ENCODE assay signal across 8 cellular contexts in the genomic region with DNA sequence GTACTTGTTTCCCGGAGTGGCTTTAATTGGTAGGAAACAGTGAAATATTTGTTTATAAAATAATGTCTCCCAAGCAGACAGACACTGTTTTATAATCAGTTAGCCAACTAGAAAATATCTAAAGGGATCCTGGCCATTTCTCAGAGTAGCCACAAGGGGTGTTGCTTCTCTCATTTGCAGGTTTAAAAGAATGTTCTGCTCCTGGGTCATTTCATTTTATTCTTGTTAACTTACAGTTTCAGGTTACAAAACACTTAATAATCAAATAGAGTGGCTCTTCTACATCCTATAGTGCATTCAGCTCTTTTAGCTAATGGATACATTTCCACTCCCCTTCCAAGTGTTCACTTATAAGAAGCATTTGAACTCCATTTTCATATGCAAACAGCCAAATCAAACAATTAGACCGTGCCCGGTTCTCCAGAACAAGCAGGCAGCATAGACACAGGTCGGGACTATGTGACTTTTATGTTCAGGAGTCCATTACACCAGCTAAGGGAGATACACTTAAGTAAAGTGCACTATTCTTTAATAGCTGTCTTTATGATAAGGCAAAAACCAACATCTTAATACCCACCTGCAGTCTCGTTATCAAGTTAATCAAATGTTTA.
A peak's percentile ranks its signal among the peaks of the same experiment; 100 is the strongest.
DNase-seq lines count a peak whose midpoint lies in the region; ATAC-seq, FAIRE-seq and TF ChIP-seq lines count a peak whose summit lies in the region.

No MANE protein-coding gene starts in this region.

- no peak overlapping the region for H2AFZ ChIP-seq in parathyroid adenoma

- H3K27me3 ChIP-seq in bronchial epithelial cell (ENCODE audit: control insufficient read depth, insufficient read depth, low read length) (peaks cover 2% of the 10 kb centered on the region), parathyroid adenoma (ENCODE audit: control insufficient read depth, insufficient read depth, low read length) (no peaks in the 10 kb centered on the region)

- no peak overlapping the region for H3K27ac Mint-ChIP-seq in T-cell

- H3K4me3 ChIP-seq in GM12864 (ENCODE audit: low read depth, low read length) (no peak overlapping the region), bronchial epithelial cell (ENCODE audit: low read depth, low read length) (no peak overlapping the region), parathyroid adenoma (ENCODE audit: low read depth, low read length) (no peak overlapping the region)

- H3K9me3 ChIP-seq in parathyroid adenoma (ENCODE audit: control insufficient read depth, low read length), result no peaks in the 10 kb centered on the region

- peaks cover 22 to 29% of the 10 kb centered on the region in 2 donors for H3K27me3 Mint-ChIP-seq in T-cell

- no peak overlapping the region for H3K27ac ChIP-seq in parathyroid adenoma

- no peak overlapping the region for H3K4me2 ChIP-seq in parathyroid adenoma (ENCODE audit: low read length)

- H3K36me3 ChIP-seq in bronchial epithelial cell (ENCODE audit: control insufficient read depth, insufficient read depth, low read length) (no peaks in the 10 kb centered on the region), parathyroid adenoma (ENCODE audit: control insufficient read depth, insufficient read depth, low read length) (no peaks in the 10 kb centered on the region)

- ATAC-seq in T-cell (replicated peaks in 1 of 4), result no peak

- POLR2A ChIA-PET in T-cell (lab: Charles Lee), result no interaction called here

- no peaks in the 10 kb centered on the region for H3K4me1 Mint-ChIP-seq in T-cell

- no peak for DNase-seq in GM12864 (ENCODE audit: low read depth)
- peak; percentile 6 for DNase-seq in NCI-H2107 (lab: John Stamatoyannopoulos, UW)
- DNase-seq in bronchial epithelial cell (ENCODE audit: low read depth), result peak; percentile 28
- DNase-seq in COR-L47 (lab: John Stamatoyannopoulos, UW), result no peak
- no peak for DNase-seq in stimulated activated CD4-positive, alpha-beta T cell treated with anti-CD3 and anti-CD28 coated beads, Interleukin-4, amount 100 ng/mL, for 24 hours
- DNase-seq in anterior cingulate cortex (lab: John Stamatoyannopoulos, UW), result no peak
- DNase-seq in T-cell, result no peak

- FAIRE-seq in bronchial epithelial cell (lab: Jason Lieb, UNC), result no peak

- CTCF ChIA-PET in T-cell (lab: Charles Lee), result interaction anchor here in 1 of 2 donors (0.7 kb wide), 1 partner anchor 10 kb away, joined by 3 read pairs; no protein-coding TSS in a partner anchor

- H3K36me3 Mint-ChIP-seq in T-cell, result no peaks in the 10 kb centered on the region

- H3K9ac ChIP-seq in parathyroid adenoma, result no peak overlapping the region

- H3K4me3 Mint-ChIP-seq in T-cell, result no peak overlapping the region

- no peaks in the 10 kb centered on the region for H3K79me2 ChIP-seq in parathyroid adenoma

- H3K9me3 Mint-ChIP-seq in T-cell, result no peaks in the 10 kb centered on the region

- peak; percentile 43 for TF ChIP-seq CTCF in GM12864 (IDR thresholded peaks at IDR 0.05; ENCODE audit: low read depth, low read length, missing control alignments)
- peak; percentile 46 for TF ChIP-seq CTCF in bronchial epithelial cell (IDR thresholded peaks at IDR 0.05; ENCODE audit: insufficient read depth, low read length, severe bottlenecking)
- TF ChIP-seq CTCF in parathyroid adenoma (IDR thresholded peaks at IDR 0.05), result peak; percentile 24

- H3K4me1 ChIP-seq in parathyroid adenoma, result no peaks in the 10 kb centered on the region

Comparison
In these comparisons a context has a peak if more than half of its experiments do, and no peak if none do; other contexts are left out.
1. DNase-seq: peak in NCI-H2107 (single experiment) and bronchial epithelial cell (single experiment); none in GM12864 (single experiment), COR-L47 (single experiment), stimulated activated CD4-positive, alpha-beta T cell treated with anti-CD3 and anti-CD28 coated beads, Interleukin-4, amount 100 ng/mL, for 24 hours (single experiment), anterior cingulate cortex (0 of 58) and T-cell (0 of 34).
2. Peak in every context shown above with its lines, with median percentiles within 50 percentile points of each other: CTCF ChIP-seq.